Comparison of ENCODE assay signal across 21 cellular contexts in the genomic region with DNA sequence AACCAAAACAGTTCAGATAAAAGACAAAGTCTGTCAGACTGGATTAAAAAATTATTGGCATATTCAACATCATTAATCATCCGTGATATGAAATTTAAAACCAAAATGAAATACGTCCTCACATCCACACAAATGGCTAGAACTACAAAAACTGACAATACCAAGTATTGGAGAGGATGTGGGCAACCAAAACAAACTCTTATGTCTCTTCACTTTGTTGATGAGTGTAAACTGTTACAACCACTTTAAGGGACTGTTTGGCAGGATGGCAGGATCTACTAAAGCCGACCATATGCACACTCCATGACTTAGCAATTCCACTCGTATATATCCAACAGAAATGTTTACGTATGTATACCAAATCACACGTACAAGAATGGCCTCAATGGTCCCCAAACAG. TPM values are rescaled to one million over a fixed set of nuclear protein-coding genes. Genes with fewer than 3 reads are reported as not detected.
DNase-seq lines count a peak whose midpoint lies in the region; ATAC-seq and TF ChIP-seq lines count a peak whose summit lies in the region.
"Had no signal": no experiment of that assay in that cellular context is flagged by ENCODE, and none has a peak within 500 bp of the region (broad histone marks: within the 10 kb centered on the region; RNA-seq: fewer than 3 reads in every experiment).

No MANE protein-coding gene starts in this region.

- peaks cover 3% of the 10 kb centered on the region for H3K4me1 ChIP-seq in CD4-positive, CD25-positive, alpha-beta regulatory T cell (ENCODE audit: control insufficient read depth, insufficient read depth, low read length, poor library complexity, severe bottlenecking)
- H3K4me1 ChIP-seq: HAP-1, SJCRH30 had no signal

- no peaks in the 10 kb centered on the region for H3K27me3 Mint-ChIP-seq in activated T-cell treated with anti-CD3 and anti-CD28 coated beads, Interleukin-2, amount 50 U/mL, for 72 hours (ENCODE audit: low read depth)
- H3K27me3 Mint-ChIP-seq in CD4-positive, CD25-positive, alpha-beta regulatory T cell: no peaks in the 10 kb centered on the region
- no peaks in the 10 kb centered on the region for H3K27me3 Mint-ChIP-seq in activated CD4-positive, alpha-beta memory T cell treated with anti-CD3 and anti-CD28 coated beads for 36 hours
- H3K27me3 Mint-ChIP-seq in memory B cell: no peaks in the 10 kb centered on the region

- no peaks in the 10 kb centered on the region for H3K27me3 ChIP-seq in CD4-positive, CD25-positive, alpha-beta regulatory T cell (ENCODE audit: control insufficient read depth, insufficient read depth, low read length)
- H3K27me3 ChIP-seq: SJCRH30 had no signal

- CTCF ChIA-PET in activated CD4-positive, alpha-beta memory T cell treated with anti-CD3 and anti-CD28 coated beads for 36 hours (lab: Charles Lee): no interaction called here

- no peak for ATAC-seq in activated T-cell treated with anti-CD3 and anti-CD28 coated beads, Interleukin-2, amount 50 U/mL, for 72 hours (replicated peaks in 1 of 2)
- ATAC-seq in CD4-positive, CD25-positive, alpha-beta regulatory T cell (ENCODE audit: low read depth in 2 of 2): no peak
- no peak for ATAC-seq in memory B cell (ENCODE audit: low read depth)

- peaks cover 35% of the 10 kb centered on the region for H3K36me3 ChIP-seq in CD4-positive, CD25-positive, alpha-beta regulatory T cell (ENCODE audit: control insufficient read depth, insufficient read depth, low read length)

- peaks cover 25% of the 10 kb centered on the region for H3K4me1 Mint-ChIP-seq in activated T-cell treated with anti-CD3 and anti-CD28 coated beads, Interleukin-2, amount 50 U/mL, for 72 hours (ENCODE audit: low read depth)
- H3K4me1 Mint-ChIP-seq in CD4-positive, CD25-positive, alpha-beta regulatory T cell: peaks cover 34 to 54% (median 36%) of the 10 kb centered on the region in 4 donors
- peaks cover 35% of the 10 kb centered on the region for H3K4me1 Mint-ChIP-seq in activated CD4-positive, alpha-beta memory T cell treated with anti-CD3 and anti-CD28 coated beads for 36 hours (ENCODE audit: low read depth)
- H3K4me1 Mint-ChIP-seq in memory B cell: peaks cover 19% of the 10 kb centered on the region

- DNase-seq in activated T-cell treated with anti-CD3 and anti-CD28 coated beads, Interleukin-2, amount 50 U/mL, for 72 hours: no peak
- no peak for DNase-seq in activated T-cell treated with anti-CD3 and anti-CD28 coated beads, Interleukin-2, amount 50 U/mL, for 48 hours
- peak in 1 of 3 donors; percentile 41 for DNase-seq in CD4-positive, CD25-positive, alpha-beta regulatory T cell
- DNase-seq in activated CD4-positive, alpha-beta memory T cell treated with anti-CD3 and anti-CD28 coated beads for 36 hours: no peak
- DNase-seq in memory B cell (ENCODE audit: low spot score in 2 of 2) (no peak), NCI-H2081 treated with DMSO at 0.1 percent for 48 hours (lab: John Stamatoyannopoulos, UW) (no peak), posterior vena cava (ENCODE audit: low spot score) (no peak), foreskin fibroblast (no peak)
- DNase-seq: DMS53, GDM1, GM23248, KG1, NCI-H1092, NCI-H1436 treated with DMSO at 0.1 percent for 48 hours, NCI-H1930, NCI-H345, NCI-H524 treated with DMSO at 0.1 percent for 48 hours, OCI-M1, SJCRH30 had no signal

- H3K9me3 Mint-ChIP-seq in activated T-cell treated with anti-CD3 and anti-CD28 coated beads, Interleukin-2, amount 50 U/mL, for 72 hours: peaks cover 0 to 2% of the 10 kb centered on the region in 2 donors
- peaks cover 0 to 5% (median 2%) of the 10 kb centered on the region in 7 donors for H3K9me3 Mint-ChIP-seq in CD4-positive, CD25-positive, alpha-beta regulatory T cell
- H3K9me3 Mint-ChIP-seq in activated CD4-positive, alpha-beta memory T cell treated with anti-CD3 and anti-CD28 coated beads for 36 hours: peaks cover 5% of the 10 kb centered on the region
- no peaks in the 10 kb centered on the region for H3K9me3 Mint-ChIP-seq in memory B cell

- peaks cover 14 to 78% of the 10 kb centered on the region in 2 donors for H3K36me3 Mint-ChIP-seq in activated T-cell treated with anti-CD3 and anti-CD28 coated beads, Interleukin-2, amount 50 U/mL, for 72 hours (ENCODE audit: insufficient read depth in 2 of 2)
- H3K36me3 Mint-ChIP-seq in CD4-positive, CD25-positive, alpha-beta regulatory T cell: peaks cover 54% of the 10 kb centered on the region
- H3K36me3 Mint-ChIP-seq in activated CD4-positive, alpha-beta memory T cell treated with anti-CD3 and anti-CD28 coated beads for 36 hours: peaks cover 57% of the 10 kb centered on the region
- peaks cover 51% of the 10 kb centered on the region for H3K36me3 Mint-ChIP-seq in memory B cell

- intact Hi-C loops in activated CD4-positive, alpha-beta memory T cell treated with anti-CD3 and anti-CD28 coated beads for 36 hours (cut with micrococcal nuclease): no loop called here
- intact Hi-C loops in posterior vena cava (cut with DNase I): no loop called here

- no peak overlapping the region for H3K4me3 Mint-ChIP-seq in activated T-cell treated with anti-CD3 and anti-CD28 coated beads, Interleukin-2, amount 50 U/mL, for 72 hours
- no peak overlapping the region for H3K4me3 Mint-ChIP-seq in CD4-positive, CD25-positive, alpha-beta regulatory T cell
- H3K4me3 Mint-ChIP-seq in activated CD4-positive, alpha-beta memory T cell treated with anti-CD3 and anti-CD28 coated beads for 36 hours: no peak overlapping the region
- H3K4me3 Mint-ChIP-seq in memory B cell: no peak overlapping the region

- H3K27ac Mint-ChIP-seq in activated T-cell treated with anti-CD3 and anti-CD28 coated beads, Interleukin-2, amount 50 U/mL, for 72 hours: peak overlapping the region; percentile 76
- peak overlapping the region in 1 of 3 donors; percentile 40 for H3K27ac Mint-ChIP-seq in CD4-positive, CD25-positive, alpha-beta regulatory T cell
- peak overlapping the region; percentile 18 for H3K27ac Mint-ChIP-seq in activated CD4-positive, alpha-beta memory T cell treated with anti-CD3 and anti-CD28 coated beads for 36 hours
- peak overlapping the region; percentile 35 for H3K27ac Mint-ChIP-seq in memory B cell

- POLR2A ChIA-PET in activated CD4-positive, alpha-beta memory T cell treated with anti-CD3 and anti-CD28 coated beads for 36 hours (lab: Charles Lee): no interaction called here

- TF ChIP-seq CTCF in foreskin fibroblast (IDR thresholded peaks at IDR 0.05; ENCODE audit: low read depth, low read length): no peak

- no peak overlapping the region for H3K27ac ChIP-seq in CD4-positive, CD25-positive, alpha-beta regulatory T cell (ENCODE audit: insufficient read depth, low read length, poor library complexity, severe bottlenecking)
- H3K27ac ChIP-seq: C4-2B, GM23248, SJCRH30 had no signal

- H3K9me3 ChIP-seq in CD4-positive, CD25-positive, alpha-beta regulatory T cell (ENCODE audit: control insufficient read depth in 2 of 2, low read length in 2 of 2): peaks cover 0 to 5% of the 10 kb centered on the region in 2 experiments
- H3K9me3 ChIP-seq: HAP-1 had no signal

- peak overlapping the region; percentile 47 for H3K4me3 ChIP-seq in CD4-positive, CD25-positive, alpha-beta regulatory T cell (ENCODE audit: low read depth, low read length)
- H3K4me3 ChIP-seq in foreskin fibroblast (ENCODE audit: low read depth in 1 of 2, low read length in 2 of 2): no peak overlapping the region
- H3K4me3 ChIP-seq: GM23248, HAP-1, SJCRH30 had no signal

RNA-seq across cellular contexts. Expression of a gene that starts 24.8 kb away (rescaled TPM):
- total RNA-seq in activated T-cell treated with anti-CD3 and anti-CD28 coated beads, Interleukin-2, amount 50 U/mL, for 72 hours: 10 to 100 TPM; 31.5 to 40.8 TPM
- total RNA-seq in CD4-positive, CD25-positive, alpha-beta regulatory T cell: 20.0 TPM
- polyA plus RNA-seq in CD4-positive, CD25-positive, alpha-beta regulatory T cell: 10 to 100 TPM; 46.4 to 77.0 (median 57.3) TPM
- 10 to 100 TPM; 21.8 to 26.3 TPM for total RNA-seq in activated CD4-positive, alpha-beta memory T cell treated with anti-CD3 and anti-CD28 coated beads for 36 hours
- 10 to 100 TPM; 11.0 to 13.0 TPM for total RNA-seq in posterior vena cava

RNA-seq across cellular contexts. Expression of a gene that starts 30.8 kb away (rescaled TPM):
- 10 to 100 TPM; 65.0 to 65.7 TPM for total RNA-seq in activated T-cell treated with anti-CD3 and anti-CD28 coated beads, Interleukin-2, amount 50 U/mL, for 72 hours
- total RNA-seq in CD4-positive, CD25-positive, alpha-beta regulatory T cell: 35.5 TPM
- polyA plus RNA-seq in CD4-positive, CD25-positive, alpha-beta regulatory T cell: 10 to 100 TPM; 41.7 to 55.5 (median 47.0) TPM
- total RNA-seq in activated CD4-positive, alpha-beta memory T cell treated with anti-CD3 and anti-CD28 coated beads for 36 hours: 10 to 100 TPM; 52.9 to 53.3 TPM
- 10 to 100 TPM; 42.4 TPM for total RNA-seq in posterior vena cava

RNA-seq across cellular contexts. Expression of a gene that starts 50.2 kb away (rescaled TPM):
- 10 to 100 TPM; 14.0 to 16.0 TPM for total RNA-seq in activated T-cell treated with anti-CD3 and anti-CD28 coated beads, Interleukin-2, amount 50 U/mL, for 72 hours
- 23.9 TPM for total RNA-seq in CD4-positive, CD25-positive, alpha-beta regulatory T cell
- polyA plus RNA-seq in CD4-positive, CD25-positive, alpha-beta regulatory T cell: 10 to 100 TPM; 39.3 to 48.1 (median 43.7) TPM
- total RNA-seq in activated CD4-positive, alpha-beta memory T cell treated with anti-CD3 and anti-CD28 coated beads for 36 hours: 10 to 100 TPM; 19.0 to 20.2 TPM
- total RNA-seq in posterior vena cava: 10 to 100 TPM; 12.8 to 14.2 TPM
